32 cellular contexts compared by ENCODE assay signal in the genomic region with DNA sequence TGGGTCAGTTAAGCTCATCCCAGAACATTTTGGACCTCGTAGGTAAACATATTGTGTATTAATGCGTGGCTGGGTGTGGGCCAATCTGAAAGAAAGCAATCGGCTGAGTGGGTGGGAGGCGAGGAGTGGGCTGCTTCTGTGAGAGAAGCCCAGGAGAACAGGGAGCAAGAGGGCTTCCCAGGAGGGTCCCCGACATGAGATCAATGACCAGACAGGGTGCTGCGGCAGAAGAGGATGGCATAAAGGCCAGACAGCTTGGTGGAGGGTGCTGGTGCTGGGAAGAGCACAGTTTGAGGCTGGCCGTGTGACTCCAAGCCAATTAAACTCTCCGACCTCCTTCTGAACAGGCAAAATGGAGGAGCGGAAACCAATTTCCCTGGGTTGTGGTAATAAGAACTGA.
A peak's percentile ranks its signal among the peaks of the same experiment; 100 is the strongest.
DNase-seq lines count a peak whose midpoint lies in the region; ATAC-seq, FAIRE-seq and TF ChIP-seq lines count a peak whose summit lies in the region.
"Had no signal": no experiment of that assay in that cellular context is flagged by ENCODE, and none has a peak within 500 bp of the region (broad histone marks: within the 10 kb centered on the region; RNA-seq: fewer than 3 reads in every experiment).

No MANE protein-coding gene starts in this region.

- TF ChIP-seq EP300 in H1 (IDR thresholded peaks at IDR 0.05; ENCODE audit: borderline replicate concordance in 1 of 2, low read depth in 2 of 2, low read length in 2 of 2) = no peak

- no peak overlapping the region for H3K56ac ChIP-seq in H1 (replicated peaks; ENCODE audit: insufficient read length, low read depth, low read length)

- peak overlapping the region; percentile 48 for H3K27ac Mint-ChIP-seq in activated CD4-positive, alpha-beta T cell treated with anti-CD3 and anti-CD28 coated beads, Interleukin-2, amount 10 ng/mL, durations not matched to agents 24 days and 14 days
- peak overlapping the region in 2 of 6 donors; percentile 57 to 73 for H3K27ac Mint-ChIP-seq in naive B cell
- H3K27ac Mint-ChIP-seq: activated B cell treated with CpG ODN at 0.5 μM for 24 hours; activated naive CD4-positive, alpha-beta T cell treated with anti-CD3 and anti-CD28 coated beads, Interleukin-2, amount 10 ng/mL, durations not matched to agents 7 days and 5 days; dendritic cell treated with granulocyte-macrophage colony-stimulating factor and Interleukin-4, amounts not matched to agents 40 ng/mL and 50 ng/mL, for 4 days; natural killer cell treated with Interleukin-12 subunit alpha and Interleukin-12 subunit beta and Interleukin-15 and Interleukin-18, amount 100 ng/mL, for 72 hours; T-helper 1 cell treated with Interleukin-12 subunit alpha and Interleukin-12 subunit beta and Interleukin-4 antibody, amounts not matched to agents 30 μg/mL and 1 μg/mL, for 36 hours had no signal

- H2AFZ ChIP-seq in H1 (ENCODE audit: low read length) = no peak overlapping the region

- ATAC-seq in naive B cell (ENCODE audit: low read depth in 2 of 2) (no peak), GM19397 (IDR thresholded peaks at IDR 0.05; ENCODE audit: unreplicated experiment) (no peak)
- ATAC-seq: gastrocnemius medialis; K562; left cardiac atrium; mucosa of descending colon; natural killer cell treated with Interleukin-12 subunit alpha and Interleukin-12 subunit beta and Interleukin-15 and Interleukin-18, amount 100 ng/mL, for 72 hours had no signal

- no peaks in the 10 kb centered on the region for H3K9me3 Mint-ChIP-seq in activated CD4-positive, alpha-beta T cell treated with anti-CD3 and anti-CD28 coated beads, Interleukin-2, amount 10 ng/mL, durations not matched to agents 24 days and 14 days
- peaks cover 0 to 6% (median 0%) of the 10 kb centered on the region in 7 donors for H3K9me3 Mint-ChIP-seq in naive B cell
- H3K9me3 Mint-ChIP-seq: activated B cell treated with CpG ODN at 0.5 μM for 24 hours; activated naive CD4-positive, alpha-beta T cell treated with anti-CD3 and anti-CD28 coated beads, Interleukin-2, amount 10 ng/mL, durations not matched to agents 7 days and 5 days; dendritic cell treated with granulocyte-macrophage colony-stimulating factor and Interleukin-4, amounts not matched to agents 40 ng/mL and 50 ng/mL, for 4 days; natural killer cell treated with Interleukin-12 subunit alpha and Interleukin-12 subunit beta and Interleukin-15 and Interleukin-18, amount 100 ng/mL, for 72 hours; T-helper 1 cell treated with Interleukin-12 subunit alpha and Interleukin-12 subunit beta and Interleukin-4 antibody, amounts not matched to agents 30 μg/mL and 1 μg/mL, for 36 hours had no signal

- TF ChIP-seq RAD21 in H1 (IDR thresholded peaks at IDR 0.05 in 1 of 2, conservative IDR thresholded peaks at IDR 0.05 in 1 of 2; ENCODE audit: low read depth in 2 of 2, low read length in 2 of 2) = no peak

- no peak overlapping the region for H3K14ac ChIP-seq in H1 (ENCODE audit: insufficient read length)

- H4K20me1 ChIP-seq in H1 (replicated peaks in 1 of 2; ENCODE audit: control insufficient read depth in 1 of 2, insufficient read depth in 2 of 2, low read length in 2 of 2) = peaks cover 4 to 20% of the 10 kb centered on the region in 2 experiments

- no peak overlapping the region for H3K18ac ChIP-seq in H1 (ENCODE audit: extremely low read depth, low read length)

- no peak overlapping the region; the same call in 1 of the 2 replicates for H2BK12ac ChIP-seq in H1 (ENCODE audit: low read depth, low read length)

- WGBS in H1 (ENCODE audit: extremely low coverage in 1 of 2, insufficient coverage in 1 of 2, insufficient read length in 1 of 2, insufficient replicate concordance in 2 of 2, low coverage in 1 of 2, low lambda C conversion rate in 2 of 2, missing lambda C conversion rate in 1 of 2), 2 experiments = 18% methylated on average over 9 of the region's 9 CpGs; no CpG with 5 or more reads in 1 of the 2 experiments

- no peak overlapping the region; a peak in 1 of 7 replicates for H3K9ac ChIP-seq in H1 (replicated peaks in 1 of 4; ENCODE audit: extremely low read depth in 1 of 4, low read depth in 3 of 4, low read length in 3 of 4)

- H2AK5ac ChIP-seq in H1 (ENCODE audit: low read depth, low read length) = no peak overlapping the region

- H3K4me3 Mint-ChIP-seq in activated CD4-positive, alpha-beta T cell treated with anti-CD3 and anti-CD28 coated beads, Interleukin-2, amount 10 ng/mL, durations not matched to agents 24 days and 14 days = no peak overlapping the region
- peak overlapping the region in 7 of 8 donors; percentile 4 to 72 (median 48) for H3K4me3 Mint-ChIP-seq in naive B cell
- H3K4me3 Mint-ChIP-seq: activated B cell treated with CpG ODN at 0.5 μM for 24 hours; activated naive CD4-positive, alpha-beta T cell treated with anti-CD3 and anti-CD28 coated beads, Interleukin-2, amount 10 ng/mL, durations not matched to agents 7 days and 5 days; dendritic cell treated with granulocyte-macrophage colony-stimulating factor and Interleukin-4, amounts not matched to agents 40 ng/mL and 50 ng/mL, for 4 days; T-helper 1 cell treated with Interleukin-12 subunit alpha and Interleukin-12 subunit beta and Interleukin-4 antibody, amounts not matched to agents 30 μg/mL and 1 μg/mL, for 36 hours had no signal

- POLR2A ChIA-PET in H1 (lab: Charles Lee; ENCODE audit: partially characterized antibody) = interaction anchor here (0.9 to 6.4 kb wide), 8 partner anchors 11 to 154 kb away, joined by 3 to 74 read pairs (median 4); a partner anchor contains a TSS

- H3K4me1 Mint-ChIP-seq in activated CD4-positive, alpha-beta T cell treated with anti-CD3 and anti-CD28 coated beads, Interleukin-2, amount 10 ng/mL, durations not matched to agents 24 days and 14 days = peaks cover 39% of the 10 kb centered on the region
- peaks cover 24 to 44% (median 28%) of the 10 kb centered on the region in 3 donors for H3K4me1 Mint-ChIP-seq in naive B cell

- no peak for TF ChIP-seq CTCF in H1 (IDR thresholded peaks at IDR 0.05; ENCODE audit: control extremely low read depth in 1 of 3, insufficient read depth in 1 of 3, low read depth in 1 of 3, low read length in 3 of 3)
- TF ChIP-seq CTCF in coronary artery (IDR thresholded peaks at IDR 0.05) = no peak
- TF ChIP-seq CTCF in uterus (IDR thresholded peaks at IDR 0.05) = no peak

- no peaks in the 10 kb centered on the region for H3K36me3 Mint-ChIP-seq in activated CD4-positive, alpha-beta T cell treated with anti-CD3 and anti-CD28 coated beads, Interleukin-2, amount 10 ng/mL, durations not matched to agents 24 days and 14 days (ENCODE audit: low read depth)
- H3K36me3 Mint-ChIP-seq in naive B cell = peaks cover 0 to 9% of the 10 kb centered on the region in 2 donors
- H3K36me3 Mint-ChIP-seq: CD4-positive, alpha-beta memory T cell had no signal

- H3K27ac ChIP-seq in H1 (ENCODE audit: low read depth, low read length) = no peak overlapping the region
- no peak overlapping the region for H3K27ac ChIP-seq in coronary artery
- no peak overlapping the region for H3K27ac ChIP-seq in uterus
- H3K27ac ChIP-seq: gastrocnemius medialis had no signal

- no peak overlapping the region for H2BK15ac ChIP-seq in H1 (ENCODE audit: low read length)

- CTCF ChIA-PET in H1 (lab: Charles Lee; ENCODE audit: partially characterized antibody) = interaction anchor here (0.6 to 9.5 kb wide), 6 partner anchors 14 to 238 kb away, joined by 3 to 217 read pairs (median 8); no protein-coding TSS in a partner anchor

- TF ChIP-seq POLR2A in H1 (IDR thresholded peaks at IDR 0.05; ENCODE audit: control extremely low read depth in 1 of 2, low read depth in 2 of 2, low read length in 2 of 2) (no peak), uterus (IDR thresholded peaks at IDR 0.05) (no peak)

- H4K5ac ChIP-seq in H1 (ENCODE audit: insufficient read length, low read depth, low read length) = no peak overlapping the region

- H3K4me3 ChIP-seq in H1 (ENCODE audit: extremely low read depth in 1 of 4, insufficient read depth in 2 of 4, low read depth in 3 of 4, low read length in 4 of 4) = no peak overlapping the region
- H3K4me3 ChIP-seq in coronary artery = no peak overlapping the region
- no peak overlapping the region for H3K4me3 ChIP-seq in uterus
- H3K4me3 ChIP-seq: K562, lung, mucosa of descending colon had no signal

- no peak overlapping the region; the same call in 1 of the 2 replicates for H2BK20ac ChIP-seq in H1 (ENCODE audit: low read length)

- no peak for FAIRE-seq in H1 (lab: Jason Lieb, UNC)
- FAIRE-seq: astrocyte, D721Med, endometrium, K562, urothelium cell line had no signal

- H3K36me3 ChIP-seq in H1 (ENCODE audit: control insufficient read depth in 2 of 4, insufficient read depth in 4 of 4, low read length in 3 of 4) = peaks cover 0 to 10% (median 0%) of the 10 kb centered on the region in 4 experiments; a peak in 1 of 8 replicates
- no peaks in the 10 kb centered on the region for H3K36me3 ChIP-seq in uterus
- H3K36me3 ChIP-seq: gastrocnemius medialis had no signal

- no peak overlapping the region for H2BK5ac ChIP-seq in H1 (ENCODE audit: low read depth, low read length)

- DNase-seq in activated CD4-positive, alpha-beta T cell treated with anti-CD3 and anti-CD28 coated beads, Interleukin-2, amount 10 ng/mL, durations not matched to agents 24 days and 14 days = no peak
- no peak for DNase-seq in activated CD4-positive, alpha-beta T cell treated with anti-CD3 and anti-CD28 coated beads, Interleukin-2, amount 50 U/mL, for 48 hours
- DNase-seq in NCI-H526 (lab: John Stamatoyannopoulos, UW) (peak; percentile 57 to 76), H1 (ENCODE audit: low read depth in 1 of 2, low spot score in 2 of 2) (no peak), naive B cell (no peak), coronary artery (ENCODE audit: low spot score) (no peak), uterus (no peak)
- DNase-seq: 8988T; activated B cell treated with CpG ODN at 0.5 μM for 24 hours; activated naive CD4-positive, alpha-beta T cell treated with anti-CD3 and anti-CD28 coated beads, Interleukin-2, amount 10 ng/mL, durations not matched to agents 7 days and 5 days; CD4-positive, alpha-beta memory T cell; central memory CD4-positive, alpha-beta T cell; DND-41; gastrocnemius medialis; left cardiac atrium; mucosa of descending colon; NCI-H1092 treated with DMSO at 0.1 percent for 48 hours; NCI-H187; NCI-H2171; NK-92 treated with Interleukin-12 subunit alpha and Interleukin-12 subunit beta, amount 100 ng/mL, for 24 hours; stimulated activated CD4-positive, alpha-beta T cell treated with anti-CD3 and anti-CD28 coated beads, Interleukin-15, amount 100 ng/mL, for 24 hours; stimulated activated naive CD4-positive, alpha-beta T cell had no signal

- peaks cover 6% of the 10 kb centered on the region; the same call in 1 of the 2 replicates for H3K23me2 ChIP-seq in H1 (ENCODE audit: low read depth, low read length)

- no peak overlapping the region for H2BK120ac ChIP-seq in H1 (replicated peaks; ENCODE audit: low read depth, low read length)

- no peak overlapping the region for H3K23ac ChIP-seq in H1 (ENCODE audit: insufficient read length)

- H3K79me1 ChIP-seq in H1 (ENCODE audit: low read depth, low read length) = no peaks in the 10 kb centered on the region

- H3K4ac ChIP-seq in H1 (replicated peaks; ENCODE audit: insufficient read length, low read depth, low read length) = no peak overlapping the region

- intact Hi-C loops in activated CD4-positive, alpha-beta T cell treated with anti-CD3 and anti-CD28 coated beads, Interleukin-2, amount 10 ng/mL, durations not matched to agents 24 days and 14 days (cut with micrococcal nuclease) = loop anchor here (5.0 to 10.0 kb wide), 2 partner anchors 190 to 487 kb away; a partner anchor contains a TSS
- intact Hi-C loops in uterus (cut with DNase I; ENCODE audit: low total_unique reads) = no loop called here

- peak overlapping the region in 1 of 2 experiments; percentile 52; a peak in 2 of 4 replicates for H3K4me2 ChIP-seq in H1 (ENCODE audit: insufficient read depth in 1 of 2, low read depth in 2 of 2, low read length in 2 of 2)

- no peaks in the 10 kb centered on the region for H3K79me2 ChIP-seq in H1 (ENCODE audit: control insufficient read depth in 1 of 2, insufficient read depth in 2 of 2, low read length in 2 of 2)

- peaks cover 87% of the 10 kb centered on the region for H3K27me3 Mint-ChIP-seq in activated CD4-positive, alpha-beta T cell treated with anti-CD3 and anti-CD28 coated beads, Interleukin-2, amount 10 ng/mL, durations not matched to agents 24 days and 14 days
- peaks cover 79 to 98% (median 97%) of the 10 kb centered on the region in 3 donors for H3K27me3 Mint-ChIP-seq in naive B cell

- H3K4me1 ChIP-seq in H1 (replicated peaks in 1 of 4; ENCODE audit: control insufficient read depth in 3 of 4, insufficient read depth in 4 of 4, low read length in 3 of 4) (peaks cover 8 to 32% (median 12%) of the 10 kb centered on the region in 4 experiments), uterus (peaks cover 0 to 12% of the 10 kb centered on the region in 2 donors)

- H4K91ac ChIP-seq in H1 (replicated peaks; ENCODE audit: insufficient read length, low read length) = no peak overlapping the region

- no peaks in the 10 kb centered on the region for H3K9me3 ChIP-seq in H1 (ENCODE audit: insufficient read depth in 2 of 2, low read depth in 1 of 2, low read length in 1 of 2)
- no peaks in the 10 kb centered on the region for H3K9me3 ChIP-seq in uterus
- H3K9me3 ChIP-seq: gastrocnemius medialis, mucosa of descending colon had no signal

- H4K8ac ChIP-seq in H1 (ENCODE audit: extremely low read depth, insufficient read depth, low read length) = no peak overlapping the region

- peaks cover 88 to 100% (median 99%) of the 10 kb centered on the region in 4 experiments for H3K27me3 ChIP-seq in H1 (replicated peaks in 1 of 4; ENCODE audit: control insufficient read depth in 3 of 4, extremely low read depth in 1 of 4, insufficient read depth in 3 of 4, low read length in 3 of 4)
- H3K27me3 ChIP-seq in uterus = peaks cover 25 to 82% of the 10 kb centered on the region in 2 donors

Comparison
In these comparisons a context has a peak if more than half of its experiments do, and no peak if none do; other contexts are left out.
1. DNase-seq: peak in NCI-H526 (2 of 2); none in activated CD4-positive, alpha-beta T cell treated with anti-CD3 and anti-CD28 coated beads, Interleukin-2, amount 10 ng/mL, durations not matched to agents 24 days and 14 days (single experiment), activated CD4-positive, alpha-beta T cell treated with anti-CD3 and anti-CD28 coated beads, Interleukin-2, amount 50 U/mL, for 48 hours (0 of 2), H1 (0 of 2), naive B cell (single experiment), coronary artery (single experiment) and uterus (0 of 2).